In the genomic region with DNA sequence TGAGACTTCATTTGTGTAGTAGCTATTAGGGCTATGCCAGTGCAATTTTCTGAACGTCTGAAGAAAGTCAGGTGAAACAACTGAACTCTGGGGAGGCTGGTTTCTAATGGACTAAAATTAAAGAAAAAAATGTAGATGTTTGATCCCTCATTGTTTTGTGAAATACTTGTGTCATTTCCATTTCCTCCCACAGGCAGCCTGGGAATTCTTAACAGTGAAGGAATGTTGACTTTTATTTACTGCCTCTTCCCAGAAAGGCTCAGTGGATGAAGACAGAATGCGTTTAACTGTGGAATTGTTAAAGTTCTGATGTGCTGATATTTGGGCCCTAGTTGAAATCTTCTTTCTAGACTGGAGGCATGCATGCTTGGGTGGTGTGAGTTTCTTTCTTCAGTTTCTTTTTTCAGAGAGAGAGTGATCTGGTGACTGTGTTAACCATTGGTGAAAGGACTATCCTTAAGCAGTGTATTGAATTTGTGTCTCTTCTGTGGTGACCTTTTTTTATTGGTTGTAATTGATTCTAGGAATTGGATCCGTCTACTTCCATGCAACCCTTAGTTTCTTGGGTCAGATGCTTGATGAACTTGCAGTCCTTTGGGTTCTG, we compare ENCODE assay signal across 13 cellular contexts. TPM values are rescaled to one million over a fixed set of nuclear protein-coding genes. Genes with fewer than 3 reads are reported as not detected.
DNase-seq lines count a peak whose midpoint lies in the region; ATAC-seq and TF ChIP-seq lines count a peak whose summit lies in the region.
"Had no signal": no experiment of that assay in that cellular context is flagged by ENCODE, and none has a peak within 500 bp of the region (broad histone marks: within the 10 kb centered on the region; RNA-seq: fewer than 3 reads in every experiment).

No MANE protein-coding gene starts in this region.

- DNase-seq in nephron progenitor cell, result no peak
- DNase-seq in COLO668 (lab: John Stamatoyannopoulos, UW; ENCODE audit: unreplicated experiment), result no peak
- no peak for DNase-seq in superior temporal gyrus (ENCODE audit: extremely low spot score)
- no peak for DNase-seq in CD4-positive, alpha-beta T cell
- DNase-seq: activated gamma-delta T cell treated with Interleukin-2 at 50 U/mL for 16 hours; NCI-H1694 treated with DMSO at 0.1 percent for 48 hours; stimulated activated naive CD4-positive, alpha-beta T cell treated with Interleukin-2 at 50 U/mL for 16 hours had no signal

- H3K27me3 ChIP-seq in CD4-positive, alpha-beta T cell (ENCODE audit: control insufficient read depth, insufficient read depth, low read length), result no peaks in the 10 kb centered on the region

- peak overlapping the region; percentile 86 for H3K27ac Mint-ChIP-seq in nephron progenitor cell
- no peak overlapping the region for H3K27ac Mint-ChIP-seq in stimulated activated memory B cell treated with anti-CD40 and anti-IgM and Interleukin-4, amounts not matched to agents 10 μg/mL and 1 μg/mL and 100 μg/mL, for 72 hours
- no peak overlapping the region for H3K27ac Mint-ChIP-seq in CD4-positive, alpha-beta T cell

- ATAC-seq in GM19025 (IDR thresholded peaks at IDR 0.05; ENCODE audit: low read depth, unreplicated experiment), result peak; percentile 89
- peak; percentile 85 for ATAC-seq in HG02588 (IDR thresholded peaks at IDR 0.05; ENCODE audit: unreplicated experiment)
- peak; percentile 65 for ATAC-seq in HG03520 (IDR thresholded peaks at IDR 0.05; ENCODE audit: unreplicated experiment)
- no peak for ATAC-seq in stimulated activated memory B cell treated with anti-CD40 and anti-IgM and Interleukin-4, amounts not matched to agents 10 μg/mL and 1 μg/mL and 100 μg/mL, for 72 hours
- no peak for ATAC-seq in CD4-positive, alpha-beta T cell (ENCODE audit: poor library complexity)

- TF ChIP-seq CTCF in nephron progenitor cell (IDR thresholded peaks at IDR 0.05), result no peak
- no peak for TF ChIP-seq CTCF in CD4-positive, alpha-beta T cell (IDR thresholded peaks at IDR 0.05)

- intact Hi-C loops in CD4-positive, alpha-beta T cell (cut with DNase I, micrococcal nuclease), result no loop called here

- POLR2A ChIA-PET in CD4-positive, alpha-beta T cell (lab: Charles Lee), result no interaction called here

- H3K27me3 Mint-ChIP-seq in nephron progenitor cell (ENCODE audit: low read depth, poor library complexity), result peaks cover 10% of the 10 kb centered on the region
- no peaks in the 10 kb centered on the region for H3K27me3 Mint-ChIP-seq in stimulated activated memory B cell treated with anti-CD40 and anti-IgM and Interleukin-4, amounts not matched to agents 10 μg/mL and 1 μg/mL and 100 μg/mL, for 72 hours
- no peaks in the 10 kb centered on the region for H3K27me3 Mint-ChIP-seq in CD4-positive, alpha-beta T cell

- no peaks in the 10 kb centered on the region for H3K9me3 Mint-ChIP-seq in nephron progenitor cell
- no peaks in the 10 kb centered on the region for H3K9me3 Mint-ChIP-seq in stimulated activated memory B cell treated with anti-CD40 and anti-IgM and Interleukin-4, amounts not matched to agents 10 μg/mL and 1 μg/mL and 100 μg/mL, for 72 hours
- H3K9me3 Mint-ChIP-seq in CD4-positive, alpha-beta T cell, result no peaks in the 10 kb centered on the region

- CTCF ChIA-PET in CD4-positive, alpha-beta T cell (lab: Charles Lee), result no interaction called here

- H3K9me3 ChIP-seq in CD4-positive, alpha-beta T cell (ENCODE audit: control insufficient read depth, low read length), result no peaks in the 10 kb centered on the region

- no peak overlapping the region for H3K27ac ChIP-seq in CD4-positive, alpha-beta T cell (ENCODE audit: low read depth, low read length)
- H3K27ac ChIP-seq: coronary artery, VCaP had no signal

- H3K4me1 Mint-ChIP-seq in nephron progenitor cell, result peaks cover 15% of the 10 kb centered on the region
- H3K4me1 Mint-ChIP-seq in stimulated activated memory B cell treated with anti-CD40 and anti-IgM and Interleukin-4, amounts not matched to agents 10 μg/mL and 1 μg/mL and 100 μg/mL, for 72 hours, result no peaks in the 10 kb centered on the region
- H3K4me1 Mint-ChIP-seq in CD4-positive, alpha-beta T cell (ENCODE audit: low read depth), result no peaks in the 10 kb centered on the region

- H3K4me3 Mint-ChIP-seq in nephron progenitor cell, result no peak overlapping the region
- H3K4me3 Mint-ChIP-seq in stimulated activated memory B cell treated with anti-CD40 and anti-IgM and Interleukin-4, amounts not matched to agents 10 μg/mL and 1 μg/mL and 100 μg/mL, for 72 hours, result no peak overlapping the region
- H3K4me3 Mint-ChIP-seq in CD4-positive, alpha-beta T cell, result no peak overlapping the region

- H3K36me3 Mint-ChIP-seq in nephron progenitor cell (ENCODE audit: low read depth), result peaks cover 50% of the 10 kb centered on the region
- peaks cover 29% of the 10 kb centered on the region for H3K36me3 Mint-ChIP-seq in stimulated activated memory B cell treated with anti-CD40 and anti-IgM and Interleukin-4, amounts not matched to agents 10 μg/mL and 1 μg/mL and 100 μg/mL, for 72 hours
- H3K36me3 Mint-ChIP-seq in CD4-positive, alpha-beta T cell (ENCODE audit: low read depth), result peaks cover 41% of the 10 kb centered on the region

RNA-seq across cellular contexts. Expression of a gene that starts 15.5 kb away (rescaled TPM):
- 1 to 10 TPM; 1.2 to 1.4 TPM for total RNA-seq in CD4-positive, alpha-beta T cell

RNA-seq across cellular contexts. Expression of a gene that starts 44.2 kb away (rescaled TPM):
- total RNA-seq in CD4-positive, alpha-beta T cell, result 1,000 to 10,000 TPM; 4,429 to 4,520 TPM

Comparison
In these comparisons a context has a peak if more than half of its experiments do, and no peak if none do; other contexts are left out.
1. ATAC-seq: peak in GM19025 (single experiment), HG02588 (single experiment) and HG03520 (single experiment); none in stimulated activated memory B cell treated with anti-CD40 and anti-IgM and Interleukin-4, amounts not matched to agents 10 μg/mL and 1 μg/mL and 100 μg/mL, for 72 hours (single experiment) and CD4-positive, alpha-beta T cell (single experiment).